In the genomic region with DNA sequence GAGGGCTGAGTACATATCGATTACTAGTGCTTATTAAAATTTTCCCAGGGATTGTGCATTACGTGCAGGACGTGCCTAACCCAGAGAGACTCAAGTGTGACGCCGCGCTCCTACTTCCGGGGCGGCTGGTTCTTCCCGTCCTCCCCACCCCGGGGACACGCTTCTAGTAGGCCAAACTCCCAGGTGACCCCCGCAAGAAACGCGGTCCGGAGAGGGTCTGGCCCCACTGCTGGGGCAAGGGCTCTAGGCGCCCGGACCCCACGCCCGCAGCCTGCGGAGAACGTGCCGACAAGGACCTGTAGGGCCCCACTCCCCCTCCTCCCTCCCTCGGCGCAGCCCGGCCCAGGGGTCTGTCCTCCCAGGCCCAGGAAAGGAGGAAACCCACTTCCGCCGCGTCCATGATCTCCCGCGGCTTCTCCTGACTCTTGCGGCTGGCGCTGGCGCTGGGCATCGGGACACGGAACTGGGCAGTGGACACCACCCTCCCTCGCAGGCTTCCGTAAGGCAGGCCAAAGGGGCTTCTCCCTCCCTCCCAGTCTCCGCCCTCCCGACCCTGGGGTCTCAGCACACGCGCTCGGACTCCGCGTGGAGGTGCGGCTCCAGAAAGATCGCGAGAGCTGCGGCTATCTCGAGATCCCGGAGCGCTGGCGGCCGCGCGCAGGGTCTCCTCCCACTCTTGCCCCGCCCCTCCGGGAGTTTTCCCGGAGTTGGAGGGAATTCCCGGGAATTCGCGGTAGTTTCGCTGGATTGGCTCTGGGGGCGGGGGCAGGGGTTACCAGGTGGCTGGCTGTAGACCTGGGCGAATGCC, we compare ENCODE assay signal across 1 cellular context.
A peak's percentile ranks its signal among the peaks of the same experiment; 100 is the strongest.
TF ChIP-seq lines count a peak whose summit lies in the region.

DARS1 (minus strand) TSS at position 609 of the 808 bp plus-strand sequence; CDS start at position 451, 158 bp downstream.

TF ChIP-seq in K562, 482 proteins besides CTCF, POLR2A, EP300 and RAD21 (continued from another document and continues in another):
- TF ChIP-seq ZBTB40 (IDR thresholded peaks at IDR 0.05) = peak; percentile 85
- TF ChIP-seq ZBTB40 (CRISPR knock-in tag; IDR thresholded peaks at IDR 0.05) = no peak
- TF ChIP-seq, protein P1, sequence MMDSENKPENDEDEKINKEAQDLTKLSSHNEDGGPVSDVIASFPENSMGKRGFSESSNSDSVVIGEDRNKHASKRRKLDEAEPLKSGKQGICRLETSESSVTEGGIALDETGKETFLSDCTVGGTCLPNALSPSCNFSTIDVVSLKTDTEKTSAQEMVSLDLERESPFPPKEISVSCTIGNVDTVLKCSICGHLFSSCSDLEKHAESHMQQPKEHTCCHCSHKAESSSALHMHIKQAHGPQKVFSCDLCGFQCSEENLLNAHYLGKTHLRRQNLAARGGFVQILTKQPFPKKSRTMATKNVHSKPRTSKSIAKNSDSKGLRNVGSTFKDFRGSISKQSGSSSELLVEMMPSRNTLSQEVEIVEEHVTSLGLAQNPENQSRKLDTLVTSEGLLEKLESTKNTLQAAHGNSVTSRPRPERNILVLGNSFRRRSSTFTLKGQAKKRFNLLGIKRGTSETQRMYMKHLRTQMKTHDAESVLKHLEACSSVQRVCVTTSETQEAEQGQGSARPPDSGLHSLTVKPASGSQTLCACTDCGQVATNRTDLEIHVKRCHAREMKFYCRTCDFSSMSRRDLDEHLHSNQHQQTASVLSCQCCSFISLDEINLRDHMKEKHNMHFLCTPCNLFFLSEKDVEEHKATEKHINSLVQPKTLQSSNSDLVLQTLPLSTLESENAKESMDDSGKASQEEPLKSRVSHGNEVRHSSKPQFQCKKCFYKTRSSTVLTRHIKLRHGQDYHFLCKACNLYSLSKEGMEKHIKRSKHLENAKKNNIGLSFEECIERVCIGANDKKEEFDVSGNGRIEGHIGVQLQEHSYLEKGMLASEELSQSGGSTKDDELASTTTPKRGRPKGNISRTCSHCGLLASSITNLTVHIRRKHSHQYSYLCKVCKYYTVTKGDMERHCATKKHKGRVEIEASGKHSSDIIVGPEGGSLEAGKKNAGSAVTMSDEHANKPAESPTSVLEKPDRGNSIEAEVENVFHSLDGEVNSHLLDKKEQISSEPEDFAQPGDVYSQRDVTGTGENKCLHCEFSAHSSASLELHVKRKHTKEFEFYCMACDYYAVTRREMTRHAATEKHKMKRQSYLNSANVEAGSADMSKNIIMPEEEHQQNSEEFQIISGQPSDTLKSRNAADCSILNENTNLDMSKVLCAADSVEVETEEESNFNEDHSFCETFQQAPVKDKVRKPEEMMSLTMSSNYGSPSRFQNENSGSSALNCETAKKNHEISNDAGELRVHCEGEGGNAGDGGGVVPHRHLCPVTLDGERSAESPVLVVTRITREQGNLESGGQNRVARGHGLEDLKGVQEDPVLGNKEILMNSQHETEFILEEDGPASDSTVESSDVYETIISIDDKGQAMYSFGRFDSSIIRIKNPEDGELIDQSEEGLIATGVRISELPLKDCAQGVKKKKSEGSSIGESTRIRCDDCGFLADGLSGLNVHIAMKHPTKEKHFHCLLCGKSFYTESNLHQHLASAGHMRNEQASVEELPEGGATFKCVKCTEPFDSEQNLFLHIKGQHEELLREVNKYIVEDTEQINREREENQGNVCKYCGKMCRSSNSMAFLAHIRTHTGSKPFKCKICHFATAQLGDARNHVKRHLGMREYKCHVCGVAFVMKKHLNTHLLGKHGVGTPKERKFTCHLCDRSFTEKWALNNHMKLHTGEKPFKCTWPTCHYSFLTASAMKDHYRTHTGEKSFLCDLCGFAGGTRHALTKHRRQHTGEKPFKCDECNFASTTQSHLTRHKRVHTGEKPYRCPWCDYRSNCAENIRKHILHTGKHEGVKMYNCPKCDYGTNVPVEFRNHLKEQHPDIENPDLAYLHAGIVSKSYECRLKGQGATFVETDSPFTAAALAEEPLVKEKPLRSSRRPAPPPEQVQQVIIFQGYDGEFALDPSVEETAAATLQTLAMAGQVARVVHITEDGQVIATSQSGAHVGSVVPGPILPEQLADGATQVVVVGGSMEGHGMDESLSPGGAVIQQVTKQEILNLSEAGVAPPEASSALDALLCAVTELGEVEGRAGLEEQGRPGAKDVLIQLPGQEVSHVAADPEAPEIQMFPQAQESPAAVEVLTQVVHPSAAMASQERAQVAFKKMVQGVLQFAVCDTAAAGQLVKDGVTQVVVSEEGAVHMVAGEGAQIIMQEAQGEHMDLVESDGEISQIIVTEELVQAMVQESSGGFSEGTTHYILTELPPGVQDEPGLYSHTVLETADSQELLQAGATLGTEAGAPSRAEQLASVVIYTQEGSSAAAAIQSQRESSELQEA (IDR thresholded peaks at IDR 0.05; ENCODE audit: low read depth) = peak; percentile 91
- no peak for TF ChIP-seq HSF4 (CRISPR knock-in tag; IDR thresholded peaks at IDR 0.05; ENCODE audit: borderline replicate concordance)
- TF ChIP-seq SRSF1 (IDR thresholded peaks at IDR 0.05; ENCODE audit: low read depth, low read length) = no peak; the same call in 1 of the 2 replicates
- no peak for TF ChIP-seq COPS2 (conservative IDR thresholded peaks at IDR 0.05)
- TF ChIP-seq VEZF1 (CRISPR knock-in tag; IDR thresholded peaks at IDR 0.05) = peak; percentile 84
- TF ChIP-seq NCOR1 (IDR thresholded peaks at IDR 0.05) = peak; percentile 1; the same call in 1 of the 2 replicates
- TF ChIP-seq RNF219 (CRISPR knock-in tag; IDR thresholded peaks at IDR 0.05) = no peak
- TF ChIP-seq ERF (CRISPR knock-in tag; IDR thresholded peaks at IDR 0.05) = no peak
- no peak for TF ChIP-seq TRIM25 (IDR thresholded peaks at IDR 0.05; ENCODE audit: borderline replicate concordance)
- peak; percentile 19 for TF ChIP-seq ARID1B (IDR thresholded peaks at IDR 0.05)
- peak; percentile 90 for TF ChIP-seq RBM22 (IDR thresholded peaks at IDR 0.05; ENCODE audit: low read depth, low read length, poor library complexity, severe bottlenecking)
- TF ChIP-seq, protein P2, sequence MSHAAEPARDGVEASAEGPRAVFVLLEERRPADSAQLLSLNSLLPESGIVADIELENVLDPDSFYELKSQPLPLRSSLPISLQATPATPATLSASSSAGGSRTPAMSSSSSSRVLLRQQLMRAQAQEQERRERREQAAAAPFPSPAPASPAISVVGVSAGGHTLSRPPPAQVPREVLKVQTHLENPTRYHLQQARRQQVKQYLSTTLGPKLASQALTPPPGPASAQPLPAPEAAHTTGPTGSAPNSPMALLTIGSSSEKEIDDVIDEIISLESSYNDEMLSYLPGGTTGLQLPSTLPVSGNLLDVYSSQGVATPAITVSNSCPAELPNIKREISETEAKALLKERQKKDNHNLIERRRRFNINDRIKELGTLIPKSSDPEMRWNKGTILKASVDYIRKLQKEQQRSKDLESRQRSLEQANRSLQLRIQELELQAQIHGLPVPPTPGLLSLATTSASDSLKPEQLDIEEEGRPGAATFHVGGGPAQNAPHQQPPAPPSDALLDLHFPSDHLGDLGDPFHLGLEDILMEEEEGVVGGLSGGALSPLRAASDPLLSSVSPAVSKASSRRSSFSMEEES (CRISPR knock-in tag; IDR thresholded peaks at IDR 0.05) = no peak
- TF ChIP-seq SMARCA5 (IDR thresholded peaks at IDR 0.05) = no peak
